Comparison of ENCODE assay signal across 8 cellular contexts in the genomic region with DNA sequence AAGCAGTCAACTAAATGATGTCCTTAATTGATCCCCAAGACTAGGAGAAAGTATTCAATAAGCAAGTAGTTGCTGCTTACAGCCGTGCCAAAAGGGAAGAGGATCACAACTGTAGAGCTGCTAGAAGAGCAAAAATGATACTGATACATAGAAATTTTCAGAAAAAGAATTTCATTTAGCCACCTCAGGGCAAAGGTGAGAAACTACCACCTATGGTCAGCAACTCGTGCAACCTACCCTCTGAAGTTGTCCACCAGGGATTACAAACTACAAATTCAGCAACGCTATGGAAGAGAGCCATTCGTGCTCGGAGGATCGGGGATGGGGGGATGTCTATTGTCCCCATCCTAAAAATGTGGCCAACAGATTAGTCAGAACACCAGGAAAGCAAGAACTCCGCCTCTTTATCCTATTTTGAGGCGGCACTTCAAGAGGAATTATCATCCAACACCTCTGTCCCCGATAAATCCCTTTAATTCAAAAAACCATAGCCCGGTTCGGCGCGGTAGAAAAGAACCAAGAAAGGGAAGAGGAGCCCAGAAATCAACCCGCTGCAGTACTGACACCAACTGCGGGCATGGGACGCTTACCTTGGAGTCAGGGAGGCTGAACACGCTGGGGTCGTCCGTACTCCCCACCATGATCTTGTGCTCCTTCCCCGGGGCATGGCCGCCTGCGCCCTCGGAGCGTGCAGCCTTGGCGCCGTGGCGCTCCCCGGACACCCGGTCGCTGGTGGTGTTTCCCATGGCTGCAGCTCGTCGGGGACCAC. TPM values are rescaled to one million over a fixed set of nuclear protein-coding genes. Genes with fewer than 3 reads are reported as not detected.
DNase-seq lines count a peak whose midpoint lies in the region; ATAC-seq, FAIRE-seq and TF ChIP-seq lines count a peak whose summit lies in the region.

No MANE protein-coding gene starts in this region.

- peak overlapping the region; percentile 97 to 99 (median 97) for H3K27ac Mint-ChIP-seq in nephron

- peaks cover 4% of the 10 kb centered on the region for H3K9me3 Mint-ChIP-seq in nephron

- peak overlapping the region; percentile 55 for H2AFZ ChIP-seq in endothelial cell of umbilical vein (ENCODE audit: low read depth, low read length)

- no peaks in the 10 kb centered on the region for H3K36me3 ChIP-seq in BJ (ENCODE audit: control insufficient read depth, insufficient read depth, low read length)
- no peaks in the 10 kb centered on the region for H3K36me3 ChIP-seq in endothelial cell of umbilical vein (ENCODE audit: control insufficient read depth in 2 of 2, extremely low read depth in 1 of 2, insufficient read depth in 2 of 2, low read length in 2 of 2)

- no peaks in the 10 kb centered on the region for H3K27me3 Mint-ChIP-seq in nephron (ENCODE audit: low read depth)

- H3K79me2 ChIP-seq in endothelial cell of umbilical vein (ENCODE audit: control insufficient read depth, insufficient read depth, low read length): peaks cover 13% of the 10 kb centered on the region

- CTCF ChIA-PET in BJ (lab: Yijun Ruan, JAX): interaction anchor here (0.6 to 3.4 kb wide), 7 partner anchors 10 to 499 kb away, joined by 3 to 13 read pairs (median 4); a partner anchor contains a TSS
- CTCF ChIA-PET in endothelial cell of umbilical vein (lab: Charles Lee): interaction anchor here (3.7 kb wide), 1 partner anchor 71 kb away, joined by 63 read pairs; a partner anchor contains a TSS

- no peaks in the 10 kb centered on the region for H3K9me3 ChIP-seq in endothelial cell of umbilical vein (replicated peaks; ENCODE audit: control insufficient read depth, insufficient read depth, low read length)

- H3K27me3 ChIP-seq in BJ (ENCODE audit: control insufficient read depth, insufficient read depth, low read length) (no peaks in the 10 kb centered on the region), endothelial cell of umbilical vein (ENCODE audit: control insufficient read depth in 2 of 2, insufficient read depth in 2 of 2, low read length in 2 of 2) (no peaks in the 10 kb centered on the region)

- peaks cover 50% of the 10 kb centered on the region for H3K4me1 Mint-ChIP-seq in nephron

- peak overlapping the region; percentile 69 for H3K4me2 ChIP-seq in endothelial cell of umbilical vein (ENCODE audit: insufficient read depth, low read length)

- peak overlapping the region; percentile 56 for H3K27ac ChIP-seq in endothelial cell of umbilical vein (ENCODE audit: insufficient read depth, low read depth, low read length)

- no peak for TF ChIP-seq CTCF in BJ (IDR thresholded peaks at IDR 0.05; ENCODE audit: insufficient read depth, low read depth, low read length)
- TF ChIP-seq CTCF in GM20000 (IDR thresholded peaks at IDR 0.05; ENCODE audit: extremely low read depth, missing control alignments): no peak
- TF ChIP-seq CTCF in endothelial cell of umbilical vein (IDR thresholded peaks at IDR 0.05; ENCODE audit: extremely low read depth in 1 of 2, insufficient read depth in 1 of 2, low read depth in 1 of 2, low read length in 2 of 2): no peak
- TF ChIP-seq CTCF in nephron (IDR thresholded peaks at IDR 0.05; ENCODE audit: unreplicated experiment in 3 of 3): no peak

- DNase-seq in BJ (ENCODE audit: low read depth) (no peak), GM20000 (ENCODE audit: low spot score) (peak; percentile 22), SK-MEL-5 (ENCODE audit: low read depth, low spot score) (peak; percentile 30), endothelial cell of umbilical vein (ENCODE audit: low read depth, low spot score) (peak; percentile 39), GM19238 (ENCODE audit: insufficient read length, low spot score) (no peak)
- DNase-seq in activated CD4-positive, alpha-beta T cell treated with anti-CD3 and anti-CD28 coated beads for 48 hours: no peak

- POLR2A ChIA-PET in BJ (lab: Charles Lee) (no interaction called here), endothelial cell of umbilical vein (lab: Charles Lee) (interaction anchor here (0.6 kb wide), 1 partner anchor 87 kb away, joined by 3 read pairs; no protein-coding TSS in a partner anchor)

- no peak for FAIRE-seq in endothelial cell of umbilical vein (lab: Jason Lieb, UNC)

- TF ChIP-seq POLR2A in endothelial cell of umbilical vein (IDR thresholded peaks at IDR 0.05; ENCODE audit: low read depth, low read length): no peak

- H3K9ac ChIP-seq in endothelial cell of umbilical vein (replicated peaks; ENCODE audit: extremely low read depth, insufficient read depth, low read length): peak overlapping the region; percentile 55

- ATAC-seq in GM21737 (IDR thresholded peaks at IDR 0.05; ENCODE audit: unreplicated experiment): no peak

- peak overlapping the region; percentile 96 to 100 (median 99) for H3K4me3 Mint-ChIP-seq in nephron

- BruUV-seq in endothelial cell of umbilical vein (replicated peaks; lab: Mats Ljungman, UMichigan): no TSS peak

- H3K4me3 ChIP-seq in BJ (ENCODE audit: low read depth, low read length): peak overlapping the region; percentile 91
- H3K4me3 ChIP-seq in endothelial cell of umbilical vein (replicated peaks in 1 of 3; ENCODE audit: insufficient read depth in 1 of 3, low read depth in 1 of 3, low read length in 3 of 3): peak overlapping the region; percentile 54 to 94 (median 79)

- no peaks in the 10 kb centered on the region for H4K20me1 ChIP-seq in endothelial cell of umbilical vein (replicated peaks; ENCODE audit: control insufficient read depth, extremely low read depth, insufficient read depth, low read length)

- peaks cover 33% of the 10 kb centered on the region for H3K36me3 Mint-ChIP-seq in nephron (ENCODE audit: low read depth)

- dilution Hi-C loops in endothelial cell of umbilical vein (cut with MboI; ENCODE audit: extremely low pct_ligation_motif_present, low sequenced_read_pairs): no loop called here

- H3K9me1 ChIP-seq in endothelial cell of umbilical vein (replicated peaks; ENCODE audit: control insufficient read depth, extremely low read depth, insufficient read depth, low read length): no peaks in the 10 kb centered on the region

- in situ Hi-C loops in SK-MEL-5 (cut with HindIII; ENCODE audit: low pct_unique_long_range_greater_than_20kb, low sequenced_read_pairs): no loop called here

- intact Hi-C loops in endothelial cell of umbilical vein (cut with micrococcal nuclease): loop anchor here (1.0 to 5.0 kb wide), 7 partner anchors 54 to 426 kb away; a partner anchor contains a TSS

- H3K4me1 ChIP-seq in endothelial cell of umbilical vein (ENCODE audit: control insufficient read depth, extremely low read depth, insufficient read depth, low read length): peaks cover 12% of the 10 kb centered on the region

TF ChIP-seq in endothelial cell of umbilical vein, 7 proteins besides CTCF, POLR2A, EP300 and RAD21:
- TF ChIP-seq JUN (IDR thresholded peaks at IDR 0.05; ENCODE audit: borderline replicate concordance, insufficient read depth, insufficient read length, low read depth) (no peak), GATA2 (IDR thresholded peaks at IDR 0.05; ENCODE audit: insufficient read depth, insufficient read length, low read depth, low read length) (no peak)

RNA-seq across cellular contexts. Expression of a gene that starts 0.7 kb away (rescaled TPM):
- polyA plus RNA-seq in BJ (2011; rRNA removed) (18.3 and 29.3 TPM in 2 replicates), endothelial cell of umbilical vein (7.4 and 7.7 TPM in 2 replicates)
- polyA minus RNA-seq in BJ (2011; rRNA and poly(A)+ RNA removed): 7.5 and 12.5 TPM in 2 replicates
- total RNA-seq in SK-MEL-5 (2014; rRNA removed; shearing (Covaris generic)): 18.0 and 21.3 TPM in 2 replicates
- 18.3 and 22.7 TPM in 2 replicates for polyA plus RNA-seq in SK-MEL-5 (2015; cell fraction: cytosol; rRNA removed)
- polyA plus RNA-seq in SK-MEL-5 (2015; cell fraction: nucleus; rRNA removed): 200 and 264 TPM in 2 replicates
- 6.2 and 8.1 TPM in 2 replicates for total RNA-seq in endothelial cell of umbilical vein
- polyA plus RNA-seq in endothelial cell of umbilical vein (2011; cell fraction: cytosol; rRNA removed): 4.7 and 5.4 TPM in 2 replicates
- polyA plus RNA-seq in endothelial cell of umbilical vein (2011; cell fraction: nucleus; rRNA removed): 23.9 and 29.8 TPM in 2 replicates
- polyA plus RNA-seq in endothelial cell of umbilical vein (2012): 7.2 and 7.7 TPM in 2 replicates
- 9.4 and 11.0 TPM in 2 replicates for polyA minus RNA-seq in endothelial cell of umbilical vein
- polyA minus RNA-seq in endothelial cell of umbilical vein (2011; cell fraction: cytosol; rRNA and poly(A)+ RNA removed): 4.7 TPM
- 11.7 and 14.4 TPM in 2 replicates for polyA minus RNA-seq in endothelial cell of umbilical vein (2011; cell fraction: nucleus; rRNA and poly(A)+ RNA removed)

RNA-seq across cellular contexts. Expression of a gene that starts 53.6 kb away (rescaled TPM):
- polyA plus RNA-seq in BJ (2011; rRNA removed) (0.39 and 0.60 TPM in 2 replicates), endothelial cell of umbilical vein (0.43 and 0.48 TPM in 2 replicates)
- 0.09 TPM in 1 of 2 replicates, not detected in the other for polyA minus RNA-seq in BJ (2011; rRNA and poly(A)+ RNA removed)
- 0.98 and 1.4 TPM in 2 replicates for total RNA-seq in SK-MEL-5 (2014; rRNA removed; shearing (Covaris generic))
- polyA plus RNA-seq in SK-MEL-5 (2015; cell fraction: cytosol; rRNA removed): 0.56 and 2.3 TPM in 2 replicates
- polyA plus RNA-seq in SK-MEL-5 (2015; cell fraction: nucleus; rRNA removed): 2.1 and 4.3 TPM in 2 replicates
- 0.60 and 1.3 TPM in 2 replicates for total RNA-seq in endothelial cell of umbilical vein
- polyA plus RNA-seq in endothelial cell of umbilical vein (2011; cell fraction: cytosol; rRNA removed): 0.18 and 0.23 TPM in 2 replicates
- polyA plus RNA-seq in endothelial cell of umbilical vein (2011; cell fraction: nucleus; rRNA removed): 2.0 and 2.5 TPM in 2 replicates
- polyA plus RNA-seq in endothelial cell of umbilical vein (2012): 0.41 and 0.59 TPM in 2 replicates
- polyA minus RNA-seq in endothelial cell of umbilical vein: 0.73 and 1.0 TPM in 2 replicates
- not detected for polyA minus RNA-seq in endothelial cell of umbilical vein (2011; cell fraction: cytosol; rRNA and poly(A)+ RNA removed)
- 0.58 and 1.1 TPM in 2 replicates for polyA minus RNA-seq in endothelial cell of umbilical vein (2011; cell fraction: nucleus; rRNA and poly(A)+ RNA removed)

Comparison
In these comparisons a context has a peak if more than half of its experiments do, and no peak if none do; other contexts are left out.
1. DNase-seq: peak in GM20000 (single experiment), SK-MEL-5 (single experiment) and endothelial cell of umbilical vein (single experiment); none in BJ (single experiment), GM19238 (single experiment) and activated CD4-positive, alpha-beta T cell treated with anti-CD3 and anti-CD28 coated beads for 48 hours (single experiment).